In genomic region chr6:169269180-169270076, GRCh38 we compare ENCODE assay signal across 1 cellular context.
TF ChIP-seq lines count a peak whose summit lies in the region.

No MANE protein-coding gene starts in this region.

TF ChIP-seq in HepG2, 621 proteins besides CTCF, POLR2A, EP300 and RAD21:
- TF ChIP-seq ATF7-NPFF (CRISPR knock-in tag; IDR thresholded peaks at IDR 0.05; ENCODE audit: low read depth), result no peak
